ENCODE assay signal across 23 cellular contexts in genomic region chr13:112808377-112809140, GRCh38.
DNase-seq lines count a peak whose midpoint lies in the region; ATAC-seq and TF ChIP-seq lines count a peak whose summit lies in the region.
"Had no signal": no experiment of that assay in that cellular context is flagged by ENCODE, and none has a peak within 500 bp of the region (broad histone marks: within the 10 kb centered on the region; RNA-seq: fewer than 3 reads in every experiment).

No MANE protein-coding gene starts in this region.

- no peak overlapping the region for H3K4me3 ChIP-seq in upper lobe of right lung
- H3K4me3 ChIP-seq: GM23248 had no signal

- H3K27me3 ChIP-seq in upper lobe of right lung, result no peaks in the 10 kb centered on the region

- H3K27ac Mint-ChIP-seq in neural crest cell (ENCODE audit: unreplicated experiment), result peak overlapping the region; percentile 35

- no peak overlapping the region for H3K27ac ChIP-seq in upper lobe of right lung
- H3K27ac ChIP-seq: GM23248 had no signal

- no peak for ATAC-seq in Right ventricle myocardium inferior
- ATAC-seq in upper lobe of right lung, result peak; percentile 11

- no peaks in the 10 kb centered on the region for H3K9me3 ChIP-seq in upper lobe of right lung

- H3K36me3 Mint-ChIP-seq in neural crest cell (ENCODE audit: low read depth), result peaks cover 25% of the 10 kb centered on the region

- in situ Hi-C loops in ACHN (cut with HindIII; ENCODE audit: low pct_ligation_motif_present, low pct_unique_long_range_greater_than_20kb, low sequenced_read_pairs), result no loop called here

- peaks cover 51% of the 10 kb centered on the region for H3K36me3 ChIP-seq in upper lobe of right lung

- DNase-seq in Right ventricle myocardium inferior (ENCODE audit: missing footprints) (peak; percentile 46), cardiac septum (ENCODE audit: low spot score) (no peak), epidermal melanocyte (ENCODE audit: insufficient read length, low spot score) (peak; percentile 7), neural crest cell (ENCODE audit: low read depth, low spot score) (no peak), upper lobe of right lung (no peak), ACHN (no peak), SKM-1 (lab: John Stamatoyannopoulos, UW; ENCODE audit: unreplicated experiment) (no peak), T-helper 2 cell (no peak)
- DNase-seq: 8988T, DMS153, GM23248, HCEC 1CT, Karpas-422, NCI-H1092 treated with DMSO at 0.1 percent for 48 hours, NCI-H1436, NCI-H187, NCI-H2081 treated with DMSO at 0.1 percent for 48 hours, NCI-H2171, NCI-H226, NCI-H510A, NCI-H69, RPMI8226, SHP77 had no signal

- TF ChIP-seq CTCF in neural crest cell (conservative IDR thresholded peaks at IDR 0.05) (no peak), upper lobe of right lung (IDR thresholded peaks at IDR 0.05) (no peak)

- no peak overlapping the region for H3K4me3 Mint-ChIP-seq in neural crest cell

- H3K4me1 ChIP-seq in upper lobe of right lung, result no peaks in the 10 kb centered on the region

- H3K4me1 Mint-ChIP-seq in neural crest cell, result peaks cover 20% of the 10 kb centered on the region

- H3K9me3 Mint-ChIP-seq in neural crest cell, result no peaks in the 10 kb centered on the region

- H3K27me3 Mint-ChIP-seq in neural crest cell (ENCODE audit: low read depth), result no peaks in the 10 kb centered on the region

- intact Hi-C loops in Right ventricle myocardium inferior (cut with DNase I) (no loop called here), cardiac septum (cut with DNase I) (no loop called here), upper lobe of right lung (cut with DNase I) (no loop called here)

Comparison
In these comparisons a context has a peak if more than half of its experiments do, and no peak if none do; other contexts are left out.
1. DNase-seq: peak in Right ventricle myocardium inferior (single experiment) and epidermal melanocyte (single experiment); none in cardiac septum (single experiment), neural crest cell (single experiment), upper lobe of right lung (single experiment), ACHN (single experiment), SKM-1 (single experiment) and T-helper 2 cell (0 of 5).